9 cellular contexts compared by ENCODE assay signal in the genomic region with DNA sequence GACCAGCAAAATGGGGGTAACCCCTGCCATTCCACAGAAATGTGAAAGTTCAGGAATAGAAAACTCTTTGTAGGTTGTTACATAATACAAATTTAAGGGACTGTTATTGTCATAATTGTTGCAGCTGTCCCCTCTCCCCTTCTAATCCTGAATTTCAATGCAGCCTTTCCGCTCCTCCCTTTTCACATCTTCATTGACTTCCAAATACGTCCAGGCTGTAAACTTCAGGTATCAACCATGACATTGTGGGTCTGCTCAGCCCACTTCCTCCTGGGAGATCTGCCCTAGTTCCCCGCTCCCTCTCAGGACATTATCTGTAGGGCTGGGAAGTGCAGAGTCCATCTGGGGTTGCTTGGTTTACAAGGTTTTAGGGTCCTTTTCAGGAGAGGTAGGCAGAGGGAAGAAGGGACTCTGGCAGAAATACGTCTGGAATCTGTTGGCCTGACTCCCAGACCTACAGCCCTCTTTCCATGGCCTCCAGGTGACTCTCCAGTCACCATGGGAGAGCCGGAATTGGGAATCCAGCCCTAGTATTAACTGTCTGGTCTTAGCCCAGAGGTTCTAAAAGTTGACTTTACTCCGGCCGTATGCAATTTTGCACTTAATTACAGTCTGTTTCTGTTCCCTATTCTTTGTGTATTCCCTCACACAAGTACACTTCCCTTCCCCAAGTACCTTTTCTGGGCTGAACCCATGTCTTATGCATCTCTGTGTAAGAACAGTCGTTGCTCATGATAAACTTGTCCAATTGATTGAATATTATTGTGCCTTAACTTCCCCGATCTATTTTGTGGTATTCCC. TPM values are rescaled to one million over a fixed set of nuclear protein-coding genes. Genes with fewer than 3 reads are reported as not detected.
DNase-seq lines count a peak whose midpoint lies in the region; ATAC-seq and TF ChIP-seq lines count a peak whose summit lies in the region.
"Had no signal": no experiment of that assay in that cellular context is flagged by ENCODE, and none has a peak within 500 bp of the region (broad histone marks: within the 10 kb centered on the region; RNA-seq: fewer than 3 reads in every experiment).

No MANE protein-coding gene starts in this region.

- no peaks in the 10 kb centered on the region for H3K9me3 ChIP-seq in prostate gland

- intact Hi-C loops in prostate gland (cut with DNase I), result no loop called here

- H3K36me3 Mint-ChIP-seq in central memory CD8-positive, alpha-beta T cell (ENCODE audit: insufficient read depth), result peaks cover 17% of the 10 kb centered on the region

- no peak for TF ChIP-seq POLR2A in NB4 (IDR thresholded peaks at IDR 0.05; ENCODE audit: extremely low read depth, insufficient read length)
- no peak for TF ChIP-seq POLR2A in prostate gland (IDR thresholded peaks at IDR 0.05)

- H3K27me3 Mint-ChIP-seq in central memory CD8-positive, alpha-beta T cell, result no peaks in the 10 kb centered on the region

- ATAC-seq in central memory CD8-positive, alpha-beta T cell (replicated peaks; ENCODE audit: extremely low read depth, poor library complexity, severe bottlenecking), result no peak
- ATAC-seq in HG03097 (IDR thresholded peaks at IDR 0.05; ENCODE audit: low FRiP score, unreplicated experiment), result no peak

- no peaks in the 10 kb centered on the region for H3K36me3 ChIP-seq in prostate gland

- H3K4me3 ChIP-seq in NB4 (ENCODE audit: low read depth, low read length), result no peak overlapping the region
- H3K4me3 ChIP-seq in prostate gland, result peak overlapping the region; percentile 62 to 71

- H3K4me3 Mint-ChIP-seq in central memory CD8-positive, alpha-beta T cell, result peak overlapping the region; percentile 99

- peak overlapping the region; percentile 76 for H3K27ac Mint-ChIP-seq in central memory CD8-positive, alpha-beta T cell (ENCODE audit: low read depth)

- DNase-seq in EH (ENCODE audit: low read depth) (peak; percentile 21), NB4 (ENCODE audit: low read depth) (peak; percentile 43), prostate gland (ENCODE audit: low spot score) (no peak), cerebellum (ENCODE audit: low spot score) (no peak), NCI-H510A treated with DMSO at 0.1 percent for 48 hours (lab: John Stamatoyannopoulos, UW) (no peak)
- no peak for DNase-seq in central memory CD8-positive, alpha-beta T cell (ENCODE audit: low spot score in 2 of 2)
- no peak for DNase-seq in effector CD8-positive, alpha-beta T cell (lab: John Stamatoyannopoulos, UW)

- no peaks in the 10 kb centered on the region for H3K9me3 Mint-ChIP-seq in central memory CD8-positive, alpha-beta T cell

- TF ChIP-seq CTCF in NB4 (IDR thresholded peaks at IDR 0.05; ENCODE audit: low read depth, low read length) (no peak), prostate gland (IDR thresholded peaks at IDR 0.05) (no peak)

- H3K27me3 ChIP-seq in prostate gland (replicated peaks; ENCODE audit: insufficient read depth), result no peaks in the 10 kb centered on the region

- H3K27ac ChIP-seq in prostate gland, result peak overlapping the region; percentile 76 to 89

- 62% methylated on average over 9 of the region's 9 CpGs for WGBS in prostate gland

- peaks cover 59% of the 10 kb centered on the region for H3K4me1 Mint-ChIP-seq in central memory CD8-positive, alpha-beta T cell

- peaks cover 7% of the 10 kb centered on the region for H3K4me1 ChIP-seq in prostate gland (replicated peaks)

RNA-seq across cellular contexts. Expression of a gene that starts 4.7 kb away (rescaled TPM):
- total RNA-seq in prostate gland (10 to 100 TPM; 25.4 to 37.2 TPM), cerebellum (2.4 TPM)

RNA-seq across cellular contexts. Expression of a gene that starts 22.4 kb away (rescaled TPM):
- total RNA-seq in prostate gland (10 to 100 TPM in 1 of 2 donors, under 1 TPM in 1; 0.82 to 10.6 TPM), cerebellum (not detected)
- total RNA-seq: bronchial epithelial cell had no signal

Comparison
In these comparisons a context has a peak if more than half of its experiments do, and no peak if none do; other contexts are left out.
1. DNase-seq: peak in EH (single experiment) and NB4 (single experiment); none in central memory CD8-positive, alpha-beta T cell (0 of 2), prostate gland (single experiment), effector CD8-positive, alpha-beta T cell (single experiment), cerebellum (single experiment) and NCI-H510A treated with DMSO at 0.1 percent for 48 hours (single experiment).